ENCODE assay signal across 8 cellular contexts in the genomic region with DNA sequence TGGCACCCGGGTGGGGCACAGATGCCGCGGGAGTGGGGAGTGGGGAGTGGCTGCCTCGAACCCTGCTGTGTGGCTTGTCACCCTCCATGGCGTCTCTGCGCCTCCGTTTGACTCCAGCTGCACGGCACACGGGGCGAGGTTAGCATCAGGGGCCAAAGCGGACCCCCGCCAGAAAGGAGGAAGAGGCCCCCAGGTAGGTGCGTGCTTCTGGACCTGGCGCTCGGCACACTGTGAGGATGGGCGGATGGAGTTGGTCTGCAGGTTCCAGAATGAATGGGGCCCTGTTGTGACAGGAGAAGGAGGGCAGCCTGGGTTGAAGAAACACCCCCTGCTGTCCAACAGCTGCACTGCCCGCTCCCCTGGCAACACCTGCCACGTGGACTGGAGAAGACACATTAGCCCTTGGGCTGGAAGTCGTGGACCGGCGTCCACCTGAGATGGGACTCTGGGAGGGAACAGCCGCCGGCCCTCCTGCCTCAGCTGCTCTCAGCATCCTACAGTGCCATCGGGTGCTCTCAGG. TPM values are rescaled to one million over a fixed set of nuclear protein-coding genes. Genes with fewer than 3 reads are reported as not detected.
DNase-seq lines count a peak whose midpoint lies in the region; ATAC-seq, FAIRE-seq and TF ChIP-seq lines count a peak whose summit lies in the region.

No MANE protein-coding gene starts in this region.

- DNase-seq in CD8-positive, alpha-beta memory T cell, result no peak
- DNase-seq in H9, result no peak
- DNase-seq in K562 (ENCODE audit: extremely low read depth in 1 of 4, low spot score in 3 of 4), result no peak
- DNase-seq in nephron progenitor cell, result no peak
- no peak for DNase-seq in GDM1 (lab: John Stamatoyannopoulos, UW)

- no peak overlapping the region for H3K18ac ChIP-seq in H9 (ENCODE audit: insufficient read length, low read depth, low read length)

- H2BK12ac ChIP-seq in H9 (ENCODE audit: insufficient read length, low read depth, low read length), result no peak overlapping the region

- H2BK15ac ChIP-seq in H9 (ENCODE audit: low read depth, low read length), result no peak overlapping the region

- H2BK20ac ChIP-seq in H9 (ENCODE audit: low read depth, low read length, poor library complexity, severe bottlenecking), result no peak overlapping the region

- H3K14ac ChIP-seq in H9 (ENCODE audit: insufficient read depth, low read length), result no peak overlapping the region

- no peak overlapping the region for H3K23ac ChIP-seq in H9 (ENCODE audit: insufficient read length, low read depth, low read length)

- peaks cover 0 to 3% (median 0%) of the 10 kb centered on the region in 3 donors for H3K36me3 Mint-ChIP-seq in CD8-positive, alpha-beta memory T cell
- H3K36me3 Mint-ChIP-seq in H9 (ENCODE audit: insufficient read depth in 1 of 3, low read depth in 3 of 3) (peaks cover 2 to 7% (median 2%) of the 10 kb centered on the region in 3 experiments; a peak in 5 of 7 replicates), nephron progenitor cell (ENCODE audit: low read depth) (peaks cover 32% of the 10 kb centered on the region)

- BruUV-seq in K562 (replicated peaks; lab: Mats Ljungman, UMichigan), result no TSS peak

- no peak overlapping the region for H3K4me3 ChIP-seq in CD8-positive, alpha-beta memory T cell (ENCODE audit: low read length)
- no peak overlapping the region for H3K4me3 ChIP-seq in K562

- H3K27me3 Mint-ChIP-seq in CD8-positive, alpha-beta memory T cell, result no peaks in the 10 kb centered on the region
- H3K27me3 Mint-ChIP-seq in H9 (ENCODE audit: low read depth) (peaks cover 52% of the 10 kb centered on the region), nephron progenitor cell (ENCODE audit: low read depth, poor library complexity) (no peaks in the 10 kb centered on the region)

- H3K79me2 ChIP-seq in H9 (ENCODE audit: insufficient read depth, low read length), result no peaks in the 10 kb centered on the region
- no peaks in the 10 kb centered on the region for H3K79me2 ChIP-seq in K562 (ENCODE audit: control insufficient read depth, insufficient read depth, low read length)

- no peak overlapping the region for H4K8ac ChIP-seq in H9 (replicated peaks; ENCODE audit: insufficient read length, low read depth, low read length)

- H3K23me2 ChIP-seq in H9 (ENCODE audit: insufficient read length, low read depth, low read length, poor library complexity, severe bottlenecking), result no peaks in the 10 kb centered on the region

- ATAC-seq in K562, result no peak
- no peak for ATAC-seq in HG03378 (IDR thresholded peaks at IDR 0.05; ENCODE audit: unreplicated experiment)
- ATAC-seq in GM21737 (IDR thresholded peaks at IDR 0.05; ENCODE audit: unreplicated experiment), result no peak
- ATAC-seq in GM19395 (IDR thresholded peaks at IDR 0.05; ENCODE audit: unreplicated experiment), result no peak

- in situ Hi-C loops in K562 (cut with MboI), result no loop called here

- no peak overlapping the region for H2BK5ac ChIP-seq in H9 (ENCODE audit: insufficient read length, low read length)

- H4K20me1 ChIP-seq in H9 (ENCODE audit: control insufficient read depth, insufficient read depth, insufficient read length) (no peaks in the 10 kb centered on the region), K562 (replicated peaks; ENCODE audit: control insufficient read depth, insufficient read depth, low read length) (no peaks in the 10 kb centered on the region)

- no peak for TF ChIP-seq POLR2A in K562 (conservative IDR thresholded peaks at IDR 0.05)

- H3K9ac ChIP-seq in H9 (ENCODE audit: extremely low read depth, insufficient read length, low read length), result no peak overlapping the region
- H3K9ac ChIP-seq in K562 (ENCODE audit: insufficient read depth in 1 of 2, low read depth in 2 of 2, low read length in 2 of 2), result peak overlapping the region in 1 of 2 experiments; percentile 15; a peak in 2 of 4 replicates

- H3K4me2 ChIP-seq in H9 (ENCODE audit: insufficient read depth, insufficient read length, low read length), result no peak overlapping the region
- H3K4me2 ChIP-seq in K562 (ENCODE audit: insufficient read depth, low read length), result no peak overlapping the region

- no peaks in the 10 kb centered on the region for H3K79me1 ChIP-seq in H9 (ENCODE audit: insufficient read depth, low read depth, low read length, poor library complexity, severe bottlenecking)

- H3K27ac ChIP-seq in CD8-positive, alpha-beta memory T cell (ENCODE audit: low read depth, low read length), result peak overlapping the region; percentile 64
- H3K27ac ChIP-seq in H9 (ENCODE audit: insufficient read length, low read depth, low read length), result no peak overlapping the region
- no peak overlapping the region for H3K27ac ChIP-seq in K562 (ENCODE audit: extremely low read depth, low read depth, low read length)

- H2AFZ ChIP-seq in H9 (ENCODE audit: low read length) (no peak overlapping the region), K562 (ENCODE audit: low read depth, low read length) (no peak overlapping the region)

- no peak overlapping the region for H4K5ac ChIP-seq in H9 (ENCODE audit: insufficient read length, low read depth, low read length)

- H3K4ac ChIP-seq in H9 (ENCODE audit: low read depth, low read length), result no peak overlapping the region

- no CpG with 5 or more reads among the region's 24 CpGs for whole genome bisulfite sequencing in H9 (ENCODE audit: extremely low coverage, insufficient read length, low lambda C conversion rate)
- 83% methylated on average over 13 of the region's 24 CpGs for WGBS in K562 (ENCODE audit: insufficient coverage, low coverage, missing lambda C conversion rate)

- no peaks in the 10 kb centered on the region for H3K27me3 ChIP-seq in CD8-positive, alpha-beta memory T cell (ENCODE audit: insufficient read depth, low read length, poor library complexity, severe bottlenecking)
- H3K27me3 ChIP-seq in H9 (ENCODE audit: insufficient read depth, low read length) (no peaks in the 10 kb centered on the region), K562 (ENCODE audit: control insufficient read depth in 2 of 2, insufficient read depth in 2 of 2, low read length in 2 of 2) (no peaks in the 10 kb centered on the region)

- H3K9me1 ChIP-seq in K562 (ENCODE audit: control insufficient read depth, insufficient read depth, low read length), result no peaks in the 10 kb centered on the region

- intact Hi-C loops in K562 (cut with micrococcal nuclease), result loop anchor here (5.0 kb wide), 1 partner anchor 35 kb away; no protein-coding TSS in a partner anchor

- H2BK120ac ChIP-seq in H9 (ENCODE audit: low read depth, low read length, poor library complexity, severe bottlenecking), result no peak overlapping the region

- TF ChIP-seq CTCF in H9 (conservative IDR thresholded peaks at IDR 0.05), result peak; percentile 38; the same call in 2 of the 3 replicates
- TF ChIP-seq CTCF in K562 (IDR thresholded peaks at IDR 0.05 in 2 of 3, conservative IDR thresholded peaks at IDR 0.05 in 1 of 3; ENCODE audit: insufficient read depth in 2 of 3, low read depth in 1 of 3, low read length in 3 of 3), result peak in 2 of 3 experiments; percentile 19 to 30; a peak in 2 of 6 replicates
- peak; percentile 8 for TF ChIP-seq CTCF in nephron progenitor cell (IDR thresholded peaks at IDR 0.05)

- H3K9me3 Mint-ChIP-seq in CD8-positive, alpha-beta memory T cell, result no peaks in the 10 kb centered on the region
- H3K9me3 Mint-ChIP-seq in H9 (peaks cover 0 to 9% of the 10 kb centered on the region in 2 experiments; a peak in 2 of 5 replicates), nephron progenitor cell (no peaks in the 10 kb centered on the region)

- no peaks in the 10 kb centered on the region for H3K36me3 ChIP-seq in CD8-positive, alpha-beta memory T cell (ENCODE audit: insufficient read depth, low read length)
- H3K36me3 ChIP-seq in K562 (ENCODE audit: control insufficient read depth, insufficient read depth, low read length), result peaks cover 4% of the 10 kb centered on the region; the same call in 1 of the 3 replicates

- H3K27ac Mint-ChIP-seq in CD8-positive, alpha-beta memory T cell, result peak overlapping the region in 7 of 8 donors; percentile 23 to 97 (median 78)
- H3K27ac Mint-ChIP-seq in H9 (no peak overlapping the region), nephron progenitor cell (no peak overlapping the region)

- H3K4me1 Mint-ChIP-seq in CD8-positive, alpha-beta memory T cell, result peaks cover 18 to 38% (median 31%) of the 10 kb centered on the region in 3 donors
- H3K4me1 Mint-ChIP-seq in H9 (peaks cover 26 to 54% of the 10 kb centered on the region in 2 experiments), nephron progenitor cell (peaks cover 74% of the 10 kb centered on the region)

- no peak overlapping the region for H3T11ph ChIP-seq in H9 (ENCODE audit: low read length)

- no peaks in the 10 kb centered on the region for H3K9me3 ChIP-seq in CD8-positive, alpha-beta memory T cell (ENCODE audit: low read length)
- H3K9me3 ChIP-seq in H9 (ENCODE audit: control insufficient read depth, low read depth, low read length) (no peaks in the 10 kb centered on the region), K562 (replicated peaks; ENCODE audit: control insufficient read depth, insufficient read depth, low read depth, low read length) (no peaks in the 10 kb centered on the region)

- no peak for FAIRE-seq in K562 (lab: Jason Lieb, UNC)

- no peak overlapping the region for H3K56ac ChIP-seq in H9 (ENCODE audit: insufficient read length, low read depth, low read length)

- peak overlapping the region in 4 of 7 donors; percentile 8 to 44 (median 22) for H3K4me3 Mint-ChIP-seq in CD8-positive, alpha-beta memory T cell
- H3K4me3 Mint-ChIP-seq in H9, result no peak overlapping the region
- no peak overlapping the region for H3K4me3 Mint-ChIP-seq in nephron progenitor cell

- H2AK5ac ChIP-seq in H9 (ENCODE audit: insufficient read length, low read length), result no peak overlapping the region

- CTCF ChIA-PET in CD8-positive, alpha-beta memory T cell (lab: Charles Lee), result interaction anchor here (0.8 to 3.0 kb wide), 5 partner anchors 9 to 78 kb away, joined by 3 to 14 read pairs (median 3); partner anchors contain the start of gene FASN
- CTCF ChIA-PET in K562 (lab: Yijun Ruan, JAX; ENCODE audit: low intra/inter-chr PET ratio), result no interaction called here

- peaks cover 28% of the 10 kb centered on the region for H3K4me1 ChIP-seq in CD8-positive, alpha-beta memory T cell (ENCODE audit: insufficient read depth, low read length)
- H3K4me1 ChIP-seq in H9 (ENCODE audit: insufficient read depth, low read length) (no peaks in the 10 kb centered on the region; the same call in 1 of the 2 replicates), K562 (replicated peaks in 1 of 2; ENCODE audit: control insufficient read depth in 2 of 2, insufficient read depth in 2 of 2, low read length in 2 of 2) (peaks cover 17 to 61% of the 10 kb centered on the region in 2 experiments)

- no peak for TF ChIP-seq EP300 in K562 (IDR thresholded peaks at IDR 0.05; ENCODE audit: low read length)

- no peak for TF ChIP-seq RAD21 in K562 (CRISPR knock-in tag; conservative IDR thresholded peaks at IDR 0.05 in 1 of 2, IDR thresholded peaks at IDR 0.05 in 1 of 2)

- no peak overlapping the region for H4K91ac ChIP-seq in H9 (ENCODE audit: insufficient read length, low read depth, low read length)

- POLR2A ChIA-PET in CD8-positive, alpha-beta memory T cell (lab: Charles Lee), result interaction anchor here (1.1 to 1.7 kb wide), 2 partner anchors 9 to 42 kb away, joined by 4 to 7 read pairs; partner anchors contain the start of genes DUS1L and FASN
- POLR2A ChIA-PET in K562 (lab: Yijun Ruan, JAX), result interaction anchor here (0.5 to 2.4 kb wide), 2 partner anchors 8 to 31 kb away, joined by 3 to 11 read pairs; no protein-coding TSS in a partner anchor

RNA-seq across cellular contexts. Expression of gene FASN, which starts 9.4 kb away (rescaled TPM):
- total RNA-seq in CD8-positive, alpha-beta memory T cell, result 100 to 1,000 TPM; 251 to 259 TPM
- 2.7 TPM for polyA plus RNA-seq in CD8-positive, alpha-beta memory T cell
- total RNA-seq in H9 (2021) (420 and 433 TPM in 2 replicates), K562 (2014; rRNA removed) (214 and 239 TPM in 2 replicates), K562 (2014; rRNA removed; fragmentation: Illumina TruSeq; extraction: Trizol) (11.2 and 13.9 TPM in 2 replicates), K562 (2015; rRNA removed; fragmentation: Illumina TruSeq; extraction: Trizol) (50.9 and 61.1 TPM in 2 replicates), K562 (2021) (605 and 663 TPM in 2 replicates)
- 343 and 1,124 TPM in 2 replicates for total RNA-seq in K562 (2011; cell fraction: chromatin; rRNA removed; ENCODE audit: low replicate concordance)
- 877 TPM in 2 replicates for total RNA-seq in K562 (2011; cell fraction: nucleolus; rRNA removed)
- 433 and 475 TPM in 2 replicates for total RNA-seq in K562 (2011; cell fraction: nucleoplasm; rRNA removed)
- polyA plus RNA-seq in K562 (2011; rRNA removed) (49.8 and 133 TPM in 2 replicates), K562 (2014; fragmentation: Illumina TruSeq; extraction: Trizol) (49.9 and 181 TPM in 2 replicates), K562 (2014; fragmentation: Nextera tagmentation; extraction: Ambion mirVana) (under 1 TPM; 0.15 to 0.20 TPM), K562 (2014; rRNA removed) (157 and 181 TPM in 2 replicates)
- 159 and 260 TPM in 2 replicates for polyA plus RNA-seq in K562 (2011; cell fraction: cytosol; rRNA removed)
- 627 and 766 TPM in 2 replicates for polyA plus RNA-seq in K562 (2011; cell fraction: nucleus; rRNA removed)
- polyA plus RNA-seq in K562 (2012), result 153 and 283 TPM in 2 replicates
- polyA minus RNA-seq in K562 (2011; rRNA and poly(A)+ RNA removed), result 59.1 and 70.2 TPM in 2 replicates
- polyA minus RNA-seq in K562 (2011; cell fraction: cytosol; rRNA and poly(A)+ RNA removed), result 455 and 1,011 TPM in 2 replicates
- 200 and 251 TPM in 2 replicates for polyA minus RNA-seq in K562 (2011; cell fraction: nucleus; rRNA and poly(A)+ RNA removed)

RNA-seq across cellular contexts. Expression of gene DUS1L, which starts 41.8 kb away (rescaled TPM):
- total RNA-seq in CD8-positive, alpha-beta memory T cell, result 100 to 1,000 TPM; 206 to 210 TPM
- polyA plus RNA-seq in CD8-positive, alpha-beta memory T cell, result 142 TPM
- total RNA-seq in H9 (2021) (103 and 104 TPM in 2 replicates), K562 (2014; rRNA removed) (203 and 249 TPM in 2 replicates), K562 (2014; rRNA removed; fragmentation: Illumina TruSeq; extraction: Trizol) (45.0 and 57.5 TPM in 2 replicates), K562 (2015; rRNA removed; fragmentation: Illumina TruSeq; extraction: Trizol) (83.1 and 83.9 TPM in 2 replicates), K562 (2021) (193 and 209 TPM in 2 replicates)
- total RNA-seq in K562 (2011; cell fraction: chromatin; rRNA removed; ENCODE audit: low replicate concordance), result 125 and 499 TPM in 2 replicates
- total RNA-seq in K562 (2011; cell fraction: nucleolus; rRNA removed), result 452 and 491 TPM in 2 replicates
- total RNA-seq in K562 (2011; cell fraction: nucleoplasm; rRNA removed), result 177 and 203 TPM in 2 replicates
- polyA plus RNA-seq in K562 (2011; rRNA removed) (60.1 and 77.0 TPM in 2 replicates), K562 (2014; fragmentation: Illumina TruSeq; extraction: Trizol) (97.2 and 99.8 TPM in 2 replicates), K562 (2014; fragmentation: Nextera tagmentation; extraction: Ambion mirVana) (10 to 100 TPM in 1 of 2 experiments, 1 to 10 TPM in 1; 7.8 to 11.3 TPM), K562 (2014; rRNA removed) (201 and 210 TPM in 2 replicates)
- polyA plus RNA-seq in K562 (2011; cell fraction: cytosol; rRNA removed), result 62.4 and 118 TPM in 2 replicates
- polyA plus RNA-seq in K562 (2011; cell fraction: nucleus; rRNA removed), result 712 and 945 TPM in 2 replicates
- polyA plus RNA-seq in K562 (2012), result 123 and 178 TPM in 2 replicates
- 17.2 and 22.2 TPM in 2 replicates for polyA minus RNA-seq in K562 (2011; rRNA and poly(A)+ RNA removed)
- polyA minus RNA-seq in K562 (2011; cell fraction: cytosol; rRNA and poly(A)+ RNA removed), result 54.0 and 54.3 TPM in 2 replicates
- 179 and 184 TPM in 2 replicates for polyA minus RNA-seq in K562 (2011; cell fraction: nucleus; rRNA and poly(A)+ RNA removed)

RNA-seq across cellular contexts. Expression of gene GPS1, which starts 55.7 kb away (rescaled TPM):
- 100 to 1,000 TPM; 122 to 125 TPM for total RNA-seq in CD8-positive, alpha-beta memory T cell
- polyA plus RNA-seq in CD8-positive, alpha-beta memory T cell, result 151 TPM
- total RNA-seq in H9 (2021), result 164 TPM in 2 replicates
- total RNA-seq in K562 (2011; cell fraction: chromatin; rRNA removed; ENCODE audit: low replicate concordance), result 57.5 and 207 TPM in 2 replicates
- total RNA-seq in K562 (2011; cell fraction: nucleolus; rRNA removed), result 178 and 205 TPM in 2 replicates
- 87.8 and 88.8 TPM in 2 replicates for total RNA-seq in K562 (2011; cell fraction: nucleoplasm; rRNA removed)
- total RNA-seq in K562 (2014; rRNA removed), result 137 and 183 TPM in 2 replicates
- 17.5 and 26.3 TPM in 2 replicates for total RNA-seq in K562 (2014; rRNA removed; fragmentation: Illumina TruSeq; extraction: Trizol)
- 69.9 and 72.5 TPM in 2 replicates for total RNA-seq in K562 (2015; rRNA removed; fragmentation: Illumina TruSeq; extraction: Trizol)
- 162 and 167 TPM in 2 replicates for total RNA-seq in K562 (2021)
- polyA plus RNA-seq in K562 (2011; rRNA removed), result 57.0 and 88.5 TPM in 2 replicates
- 94.2 and 226 TPM in 2 replicates for polyA plus RNA-seq in K562 (2011; cell fraction: cytosol; rRNA removed)
- 212 and 255 TPM in 2 replicates for polyA plus RNA-seq in K562 (2011; cell fraction: nucleus; rRNA removed)
- polyA plus RNA-seq in K562 (2012), result 103 and 115 TPM in 2 replicates
- 74.5 and 111 TPM in 2 replicates for polyA plus RNA-seq in K562 (2014; fragmentation: Illumina TruSeq; extraction: Trizol)
- 10 to 100 TPM in 1 of 2 experiments, 1 to 10 TPM in 1; 3.1 to 13.4 TPM for polyA plus RNA-seq in K562 (2014; fragmentation: Nextera tagmentation; extraction: Ambion mirVana)
- 112 and 123 TPM in 2 replicates for polyA plus RNA-seq in K562 (2014; rRNA removed)
- 31.9 and 46.4 TPM in 2 replicates for polyA minus RNA-seq in K562 (2011; rRNA and poly(A)+ RNA removed)
- polyA minus RNA-seq in K562 (2011; cell fraction: cytosol; rRNA and poly(A)+ RNA removed), result 71.4 and 74.6 TPM in 2 replicates
- polyA minus RNA-seq in K562 (2011; cell fraction: nucleus; rRNA and poly(A)+ RNA removed), result 72.3 and 75.2 TPM in 2 replicates

RNA-seq across cellular contexts. Expression of gene RFNG, which starts 55.8 kb away (rescaled TPM):
- total RNA-seq in CD8-positive, alpha-beta memory T cell, result 10 to 100 TPM; 18.1 to 19.4 TPM
- 7.3 TPM for polyA plus RNA-seq in CD8-positive, alpha-beta memory T cell
- 34.0 and 36.5 TPM in 2 replicates for total RNA-seq in H9 (2021)
- total RNA-seq in K562 (2011; cell fraction: chromatin; rRNA removed; ENCODE audit: low replicate concordance), result 23.1 and 61.7 TPM in 2 replicates
- total RNA-seq in K562 (2011; cell fraction: nucleolus; rRNA removed), result 74.4 and 74.9 TPM in 2 replicates
- 36.5 and 40.5 TPM in 2 replicates for total RNA-seq in K562 (2011; cell fraction: nucleoplasm; rRNA removed)
- 23.6 and 28.4 TPM in 2 replicates for total RNA-seq in K562 (2014; rRNA removed)
- total RNA-seq in K562 (2014; rRNA removed; fragmentation: Illumina TruSeq; extraction: Trizol), result 6.5 and 9.5 TPM in 2 replicates
- 11.1 and 14.3 TPM in 2 replicates for total RNA-seq in K562 (2015; rRNA removed; fragmentation: Illumina TruSeq; extraction: Trizol)
- total RNA-seq in K562 (2021), result 26.9 and 30.2 TPM in 2 replicates
- 9.2 and 17.2 TPM in 2 replicates for polyA plus RNA-seq in K562 (2011; rRNA removed)
- polyA plus RNA-seq in K562 (2011; cell fraction: cytosol; rRNA removed), result 12.2 and 23.8 TPM in 2 replicates
- polyA plus RNA-seq in K562 (2011; cell fraction: nucleus; rRNA removed), result 144 and 164 TPM in 2 replicates
- 16.9 and 35.2 TPM in 2 replicates for polyA plus RNA-seq in K562 (2012)
- 9.0 and 18.5 TPM in 2 replicates for polyA plus RNA-seq in K562 (2014; fragmentation: Illumina TruSeq; extraction: Trizol)
- under 1 TPM; 0.32 to 0.66 TPM for polyA plus RNA-seq in K562 (2014; fragmentation: Nextera tagmentation; extraction: Ambion mirVana)
- 32.6 and 32.8 TPM in 2 replicates for polyA plus RNA-seq in K562 (2014; rRNA removed)
- 2.0 TPM in 2 replicates for polyA minus RNA-seq in K562 (2011; rRNA and poly(A)+ RNA removed)
- polyA minus RNA-seq in K562 (2011; cell fraction: cytosol; rRNA and poly(A)+ RNA removed), result 11.7 and 13.1 TPM in 2 replicates
- polyA minus RNA-seq in K562 (2011; cell fraction: nucleus; rRNA and poly(A)+ RNA removed), result 11.4 and 14.3 TPM in 2 replicates

Comparison
In these comparisons a context has a peak if more than half of its experiments do, and no peak if none do; other contexts are left out.
1. H3K27ac Mint-ChIP-seq: peak in CD8-positive, alpha-beta memory T cell (7 of 8); none in H9 (0 of 3) and nephron progenitor cell (single experiment).
2. H3K4me3 Mint-ChIP-seq: peak in CD8-positive, alpha-beta memory T cell (4 of 7); none in H9 (0 of 2) and nephron progenitor cell (single experiment).
3. Peak in every context shown above with its lines, with median percentiles within 50 percentile points of each other: CTCF ChIP-seq.